36 cellular contexts compared by ENCODE assay signal in the genomic region with DNA sequence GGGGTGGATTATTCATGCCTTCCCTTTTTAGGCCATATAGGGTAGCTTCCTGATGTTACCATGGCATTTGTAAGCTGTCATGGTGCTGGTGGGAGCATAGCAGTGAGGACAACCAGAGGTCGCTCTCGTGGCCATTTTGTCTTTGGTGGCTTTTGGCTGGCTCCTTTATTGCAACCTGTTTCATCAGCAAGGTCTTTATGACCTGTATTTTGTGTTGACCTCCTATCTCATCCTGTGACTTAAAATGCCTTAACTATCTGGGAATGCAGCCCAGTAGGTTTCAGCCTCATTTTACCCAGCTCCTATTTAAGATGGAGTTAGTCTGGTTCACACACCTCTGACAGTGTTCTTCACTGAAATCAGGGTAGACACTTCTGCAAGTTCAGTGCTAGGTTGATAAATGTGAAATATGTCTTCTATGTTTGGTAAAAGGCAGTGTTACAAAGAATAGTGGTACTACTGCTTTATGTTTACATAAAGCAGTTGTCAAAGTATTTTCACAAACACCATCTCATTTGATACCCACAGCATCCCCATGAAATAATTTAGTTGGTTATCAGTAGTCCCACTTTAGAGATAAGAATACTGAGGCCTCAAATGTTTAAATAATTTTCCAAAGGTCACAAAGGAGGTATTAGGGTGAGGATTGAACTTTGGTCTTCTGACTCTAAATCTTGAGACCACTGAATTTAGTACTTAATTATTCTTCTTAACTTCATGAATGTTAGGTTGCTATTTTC.
"Had no signal": no experiment of that assay in that cellular context is flagged by ENCODE, and none has a peak within 500 bp of the region (broad histone marks: within the 10 kb centered on the region; RNA-seq: fewer than 3 reads in every experiment).

No MANE protein-coding gene starts in this region.

- H3K36me3 ChIP-seq: adrenal gland, brain microvascular endothelial cell, breast epithelium had no signal

- H3K27ac ChIP-seq: adrenal gland, brain microvascular endothelial cell, breast epithelium, VCaP had no signal

- H3K9me3 Mint-ChIP-seq: activated CD4-positive, alpha-beta T cell treated with anti-CD3 and anti-CD28 coated beads, Interleukin-2, amount 10 ng/mL, durations not matched to agents 24 days and 14 days; activated naive CD8-positive, alpha-beta T cell treated with anti-CD3 and anti-CD28 coated beads for 36 hours; activated T-helper 1 cell treated with anti-CD3 and anti-CD28 coated beads, Interleukin-12 subunit alpha, Interleukin-12 subunit beta, Interleukin-2, Interleukin-4 antibody, amounts not matched to agents 30 ng/mL and 10 ng/mL and 1 ng/mL, durations not matched to agents 14 hours and 24 hours and 36 hours; activated T-helper 17 cell treated with anti-CD3 and anti-CD28 coated beads, Interleukin-2, amount 50 U/mL, for 72 hours; T-helper 1 cell treated with Interleukin-12 subunit alpha and Interleukin-12 subunit beta and Interleukin-4 antibody, amounts not matched to agents 30 μg/mL and 1 μg/mL, for 36 hours; T-helper 2 cell treated with Interferon-gamma antibody and Interleukin-4, amounts not matched to agents 5 μg/mL and 100 μg/mL, for 36 hours had no signal

- H3K36me3 Mint-ChIP-seq: activated CD4-positive, alpha-beta memory T cell treated with anti-CD3 and anti-CD28 coated beads for 36 hours; activated naive CD8-positive, alpha-beta T cell treated with anti-CD3 and anti-CD28 coated beads for 36 hours had no signal

- H3K27ac Mint-ChIP-seq: activated B cell treated with CpG ODN at 0.5 μM for 24 hours; activated CD4-positive, alpha-beta memory T cell treated with anti-CD3 and anti-CD28 coated beads for 36 hours; activated CD4-positive, alpha-beta T cell treated with anti-CD3 and anti-CD28 coated beads, Interleukin-2, amount 10 ng/mL, durations not matched to agents 24 days and 14 days; activated CD8-positive, alpha-beta T cell treated with anti-CD3 and anti-CD28 coated beads for 36 hours; activated naive CD4-positive, alpha-beta T cell treated with anti-CD3 and anti-CD28 coated beads for 36 hours; activated naive CD4-positive, alpha-beta T cell treated with anti-CD3 and anti-CD28 coated beads, Interleukin-2, amount 50 U/mL, for 72 hours; activated naive CD8-positive, alpha-beta T cell treated with anti-CD3 and anti-CD28 coated beads for 36 hours; activated T-cell treated with anti-CD3 and anti-CD28 coated beads, Interleukin-2, amount 50 U/mL, for 72 hours; activated T-helper 1 cell treated with anti-CD3 and anti-CD28 coated beads, Interleukin-12 subunit alpha, Interleukin-12 subunit beta, Interleukin-2, Interleukin-4 antibody, amounts not matched to agents 30 ng/mL and 10 ng/mL and 1 ng/mL, durations not matched to agents 14 hours and 24 hours and 36 hours; activated T-helper 17 cell treated with anti-CD3 and anti-CD28 coated beads, Interleukin-2, amount 50 U/mL, for 72 hours; T-helper 1 cell treated with Interleukin-12 subunit alpha and Interleukin-12 subunit beta and Interleukin-4 antibody, amounts not matched to agents 30 μg/mL and 1 μg/mL, for 36 hours; T-helper 2 cell treated with Interferon-gamma antibody and Interleukin-4, amounts not matched to agents 5 μg/mL and 100 μg/mL, for 36 hours had no signal

- H3K4me3 Mint-ChIP-seq: activated B cell treated with CpG ODN at 0.5 μM for 24 hours; activated CD4-positive, alpha-beta memory T cell treated with anti-CD3 and anti-CD28 coated beads for 36 hours; activated CD4-positive, alpha-beta T cell treated with anti-CD3 and anti-CD28 coated beads, Interleukin-2, amount 10 ng/mL, durations not matched to agents 24 days and 14 days; activated CD8-positive, alpha-beta T cell treated with anti-CD3 and anti-CD28 coated beads for 36 hours; activated naive CD4-positive, alpha-beta T cell treated with anti-CD3 and anti-CD28 coated beads for 36 hours; activated naive CD8-positive, alpha-beta T cell treated with anti-CD3 and anti-CD28 coated beads for 36 hours; activated T-cell treated with anti-CD3 and anti-CD28 coated beads, Interleukin-2, amount 50 U/mL, for 4 hours; activated T-cell treated with anti-CD3 and anti-CD28 coated beads, Interleukin-2, amount 50 U/mL, for 72 hours; activated T-helper 1 cell treated with anti-CD3 and anti-CD28 coated beads, Interleukin-12 subunit alpha, Interleukin-12 subunit beta, Interleukin-2, Interleukin-4 antibody, amounts not matched to agents 30 ng/mL and 10 ng/mL and 1 ng/mL, durations not matched to agents 14 hours and 24 hours and 36 hours; activated T-helper 17 cell treated with anti-CD3 and anti-CD28 coated beads, Interleukin-2, amount 50 U/mL, for 72 hours; T-helper 1 cell treated with Interleukin-12 subunit alpha and Interleukin-12 subunit beta and Interleukin-4 antibody, amounts not matched to agents 30 μg/mL and 1 μg/mL, for 36 hours; T-helper 2 cell treated with Interferon-gamma antibody and Interleukin-4, amounts not matched to agents 5 μg/mL and 100 μg/mL, for 36 hours had no signal

- H3K4me3 ChIP-seq: adrenal gland, body of pancreas, breast epithelium had no signal

- H3K27me3 ChIP-seq: adrenal gland, body of pancreas, brain microvascular endothelial cell, breast epithelium had no signal

- H3K4me1 Mint-ChIP-seq: activated B cell treated with CpG ODN at 0.5 μM for 24 hours; activated CD4-positive, alpha-beta T cell treated with anti-CD3 and anti-CD28 coated beads, Interleukin-2, amount 10 ng/mL, durations not matched to agents 24 days and 14 days; activated naive CD8-positive, alpha-beta T cell treated with anti-CD3 and anti-CD28 coated beads for 36 hours; activated T-helper 17 cell treated with anti-CD3 and anti-CD28 coated beads, Interleukin-2, amount 50 U/mL, for 72 hours had no signal

- DNase-seq: activated B cell treated with CpG ODN at 0.5 μM for 24 hours; activated CD4-positive, alpha-beta memory T cell treated with anti-CD3 and anti-CD28 coated beads for 36 hours; activated CD4-positive, alpha-beta T cell treated with anti-CD3 and anti-CD28 coated beads for 4 hours; activated CD4-positive, alpha-beta T cell treated with anti-CD3 and anti-CD28 coated beads, Interleukin-2, amount 10 ng/mL, durations not matched to agents 24 days and 14 days; activated CD4-positive, alpha-beta T cell treated with anti-CD3 and anti-CD28 coated beads, Interleukin-2, amount 50 U/mL, for 1 hour; activated CD4-positive, alpha-beta T cell treated with anti-CD3 and anti-CD28 coated beads, Interleukin-2, amount 50 U/mL, for 4 hours; activated CD4-positive, CD25-positive, alpha-beta regulatory T cell treated with anti-CD3 and anti-CD28 coated beads, Interleukin-2, amount 50 U/mL, for 72 hours; activated CD8-positive, alpha-beta memory T cell treated with anti-CD3 and anti-CD28 coated beads, Interleukin-2, amount 50 U/mL, for 4 hours; activated CD8-positive, alpha-beta T cell treated with anti-CD3 and anti-CD28 coated beads for 36 hours; activated effector memory CD4-positive, alpha-beta T cell treated with anti-CD3 and anti-CD28 coated beads, Interleukin-2, amount 50 U/mL, for 16 hours; activated gamma-delta T cell treated with Interleukin-2 at 50 U/mL for 16 hours; activated naive CD4-positive, alpha-beta T cell; activated naive CD4-positive, alpha-beta T cell treated with anti-CD3 and anti-CD28 coated beads for 36 hours; activated naive CD4-positive, alpha-beta T cell treated with anti-CD3 and anti-CD28 coated beads, Interleukin-2, amount 50 U/mL, for 16 hours; activated naive CD8-positive, alpha-beta T cell treated with anti-CD3 and anti-CD28 coated beads for 36 hours; activated T-cell treated with anti-CD3 and anti-CD28 coated beads for 4 hours; activated T-cell treated with anti-CD3 and anti-CD28 coated beads, Interleukin-2, amount 50 U/mL, for 1 hour; activated T-cell treated with anti-CD3 and anti-CD28 coated beads, Interleukin-2, amount 50 U/mL, for 4 hours; activated T-cell treated with anti-CD3 and anti-CD28 coated beads, Interleukin-2, amount 50 U/mL, for 72 hours; adrenal gland; amniotic stem cell; aorta; body of pancreas; brain microvascular endothelial cell; central memory CD4-positive, alpha-beta T cell; T-helper 2 cell; T-helper 9 cell had no signal

- H3K4me1 ChIP-seq: adrenal gland, breast epithelium had no signal

- ATAC-seq: activated CD8-positive, alpha-beta T cell treated with anti-CD3 and anti-CD28 coated beads for 36 hours; activated naive CD4-positive, alpha-beta T cell treated with anti-CD3 and anti-CD28 coated beads, Interleukin-2, amount 50 U/mL, for 72 hours; activated T-cell treated with anti-CD3 and anti-CD28 coated beads, Interleukin-2, amount 50 U/mL, for 4 hours; activated T-cell treated with anti-CD3 and anti-CD28 coated beads, Interleukin-2, amount 50 U/mL, for 72 hours; activated T-helper 17 cell treated with anti-CD3 and anti-CD28 coated beads, Interleukin-2, amount 50 U/mL, for 72 hours had no signal

- FAIRE-seq: astrocyte, TTC549 had no signal

- H3K9me3 ChIP-seq: adrenal gland, body of pancreas, breast epithelium had no signal
